Comparison of ENCODE assay signal across 11 cellular contexts in genomic region chr17:7019406-7019805, GRCh38. TPM values are rescaled to one million over a fixed set of nuclear protein-coding genes. Genes with fewer than 3 reads are reported as not detected.
DNase-seq lines count a peak whose midpoint lies in the region; ATAC-seq, FAIRE-seq and TF ChIP-seq lines count a peak whose summit lies in the region.
"Had no signal": no experiment of that assay in that cellular context is flagged by ENCODE, and none has a peak within 500 bp of the region (broad histone marks: within the 10 kb centered on the region; RNA-seq: fewer than 3 reads in every experiment).

No MANE protein-coding gene starts in this region.

- H3K36me3 Mint-ChIP-seq in Calu3 (ENCODE audit: insufficient read depth, unreplicated experiment) = peaks cover 40% of the 10 kb centered on the region
- H3K36me3 Mint-ChIP-seq in activated CD4-positive, alpha-beta T cell treated with anti-CD3 and anti-CD28 coated beads, Interleukin-2, amount 10 ng/mL, durations not matched to agents 24 days and 14 days (ENCODE audit: low read depth) = peaks cover 19% of the 10 kb centered on the region

- no peak for TF ChIP-seq POLR2A in adrenal gland (IDR thresholded peaks at IDR 0.05)

- H3K27me3 ChIP-seq in adrenal gland (no peaks in the 10 kb centered on the region), iPS-18a (ENCODE audit: control insufficient read depth, insufficient read depth, low read length) (peaks cover 32% of the 10 kb centered on the region)

- no peaks in the 10 kb centered on the region for H3K9me3 ChIP-seq in adrenal gland (replicated peaks in 1 of 3)
- H3K9me3 ChIP-seq in iPS-18a (ENCODE audit: control insufficient read depth, low read depth, low read length) = no peaks in the 10 kb centered on the region

- no peak overlapping the region for H3K27ac Mint-ChIP-seq in Calu3 (ENCODE audit: unreplicated experiment)
- H3K27ac Mint-ChIP-seq in activated CD4-positive, alpha-beta T cell treated with anti-CD3 and anti-CD28 coated beads, Interleukin-2, amount 10 ng/mL, durations not matched to agents 24 days and 14 days = no peak overlapping the region

- peaks cover 23% of the 10 kb centered on the region for H3K27me3 Mint-ChIP-seq in Calu3 (ENCODE audit: unreplicated experiment)
- no peaks in the 10 kb centered on the region for H3K27me3 Mint-ChIP-seq in activated CD4-positive, alpha-beta T cell treated with anti-CD3 and anti-CD28 coated beads, Interleukin-2, amount 10 ng/mL, durations not matched to agents 24 days and 14 days

- no TSS peak for BruUV-seq in Calu3 (replicated peaks; lab: Mats Ljungman, UMichigan)

- H3K36me3 ChIP-seq in adrenal gland (replicated peaks in 1 of 2) = no peaks in the 10 kb centered on the region
- peaks cover 11% of the 10 kb centered on the region for H3K36me3 ChIP-seq in iPS-18a (ENCODE audit: control insufficient read depth, low read depth, low read length)

- peak overlapping the region; percentile 22 to 69 (median 51) for H3K4me3 ChIP-seq in adrenal gland
- H3K4me3 ChIP-seq in iPS-18a (ENCODE audit: low read length) = peak overlapping the region; percentile 43
- H3K4me3 ChIP-seq in skeletal muscle cell (ENCODE audit: low read depth, low read length) = peak overlapping the region; percentile 42

- H3K9me3 Mint-ChIP-seq in Calu3 (ENCODE audit: low read depth, unreplicated experiment) = no peaks in the 10 kb centered on the region
- H3K9me3 Mint-ChIP-seq in activated CD4-positive, alpha-beta T cell treated with anti-CD3 and anti-CD28 coated beads, Interleukin-2, amount 10 ng/mL, durations not matched to agents 24 days and 14 days = no peaks in the 10 kb centered on the region
- H3K9me3 Mint-ChIP-seq: activated naive CD4-positive, alpha-beta T cell treated with anti-CD3 and anti-CD28 coated beads, Interleukin-2, amount 50 U/mL, for 72 hours had no signal

- DNase-seq in Calu3 (no peak), adrenal gland (peak in 1 of 7 donors; percentile 23), skeletal muscle cell (ENCODE audit: low read depth) (no peak), urothelium cell line (ENCODE audit: low spot score) (no peak), retina (no peak)
- no peak for DNase-seq in activated CD4-positive, alpha-beta T cell treated with anti-CD3 and anti-CD28 coated beads, Interleukin-2, amount 10 ng/mL, durations not matched to agents 24 days and 14 days
- DNase-seq: KBM-7, NCI-H526 treated with DMSO at 0.1 percent for 48 hours had no signal

- peak overlapping the region; percentile 19 to 99 (median 91) for H3K27ac ChIP-seq in adrenal gland
- H3K27ac ChIP-seq in iPS-18a (ENCODE audit: low read length) = no peak overlapping the region

- CTCF ChIA-PET in Calu3 (lab: Charles Lee) = no interaction called here

- peak overlapping the region; percentile 59 for H3K4me3 Mint-ChIP-seq in Calu3 (ENCODE audit: low read depth, unreplicated experiment)
- H3K4me3 Mint-ChIP-seq in activated CD4-positive, alpha-beta T cell treated with anti-CD3 and anti-CD28 coated beads, Interleukin-2, amount 10 ng/mL, durations not matched to agents 24 days and 14 days = no peak overlapping the region

- FAIRE-seq in urothelium cell line (lab: Jason Lieb, UNC) = no peak

- WGBS in adrenal gland, 4 donors = 16 to 36% (median 28%) methylated on average over 4 to 11 of the region's 11 CpGs

- no peak for ATAC-seq in HG03442 (IDR thresholded peaks at IDR 0.05; ENCODE audit: unreplicated experiment)
- ATAC-seq: activated naive CD4-positive, alpha-beta T cell treated with anti-CD3 and anti-CD28 coated beads, Interleukin-2, amount 50 U/mL, for 72 hours had no signal

- intact Hi-C loops in Calu3 (cut with micrococcal nuclease; ENCODE audit: unreplicated experiment) = no loop called here
- intact Hi-C loops in adrenal gland (cut with DNase I) = no loop called here
- intact Hi-C loops in activated CD4-positive, alpha-beta T cell treated with anti-CD3 and anti-CD28 coated beads, Interleukin-2, amount 10 ng/mL, durations not matched to agents 24 days and 14 days (cut with micrococcal nuclease) = loop anchor here (10.0 kb wide), 1 partner anchor 265 kb away; the partner anchor contains the start of gene XAF1

- H3K4me1 ChIP-seq in adrenal gland (replicated peaks in 1 of 2) (peaks cover 27 to 34% of the 10 kb centered on the region in 2 donors), iPS-18a (ENCODE audit: control insufficient read depth, low read depth, low read length) (peaks cover 4% of the 10 kb centered on the region)

- TF ChIP-seq CTCF in Calu3 (IDR thresholded peaks at IDR 0.05; ENCODE audit: unreplicated experiment) (no peak), adrenal gland (IDR thresholded peaks at IDR 0.05) (no peak)

- H3K4me1 Mint-ChIP-seq in Calu3 (ENCODE audit: low read depth, unreplicated experiment) = no peaks in the 10 kb centered on the region
- peaks cover 83% of the 10 kb centered on the region for H3K4me1 Mint-ChIP-seq in activated CD4-positive, alpha-beta T cell treated with anti-CD3 and anti-CD28 coated beads, Interleukin-2, amount 10 ng/mL, durations not matched to agents 24 days and 14 days

- peak overlapping the region; percentile 52 for H3K9ac ChIP-seq in iPS-18a (ENCODE audit: low read length)

RNA-seq across cellular contexts. Expression of gene BCL6B, which starts 3.4 kb away (rescaled TPM):
- total RNA-seq in Calu3 (2022) (not detected in 2 replicates), adrenal gland (10 to 100 TPM in 3 of 8 donors, 1 to 10 TPM in 5; 2.9 to 17.0 (median 8.8) TPM)
- polyA plus RNA-seq in adrenal gland = 10 to 100 TPM in 1 of 3 donors, 1 to 10 TPM in 2; 3.2 to 14.2 (median 9.3) TPM
- 0.90 and 0.91 TPM in 2 replicates for total RNA-seq in activated CD4-positive, alpha-beta T cell treated with anti-CD3 and anti-CD28 coated beads, Interleukin-2, amount 10 ng/mL, durations not matched to agents 24 days and 14 days

RNA-seq across cellular contexts. Expression of gene RNASEK, which starts 7.0 kb away (rescaled TPM):
- total RNA-seq in Calu3 (2022) (120 and 124 TPM in 2 replicates), adrenal gland (100 to 1,000 TPM; 206 to 799 (median 570) TPM)
- 100 to 1,000 TPM; 363 to 770 (median 435) TPM for polyA plus RNA-seq in adrenal gland
- 128 and 131 TPM in 2 replicates for total RNA-seq in activated CD4-positive, alpha-beta T cell treated with anti-CD3 and anti-CD28 coated beads, Interleukin-2, amount 10 ng/mL, durations not matched to agents 24 days and 14 days

RNA-seq across cellular contexts. Expression of gene SLC16A13, which starts 16.4 kb away (rescaled TPM):
- total RNA-seq in Calu3 (2022) (10.4 and 11.6 TPM in 2 replicates), adrenal gland (1 to 10 TPM in 7 of 8 donors, under 1 TPM in 1; 0.97 to 3.2 (median 2.3) TPM)
- 1 to 10 TPM in 2 of 3 donors, under 1 TPM in 1; 0.84 to 3.1 (median 1.3) TPM for polyA plus RNA-seq in adrenal gland
- 12.4 and 13.5 TPM in 2 replicates for total RNA-seq in activated CD4-positive, alpha-beta T cell treated with anti-CD3 and anti-CD28 coated beads, Interleukin-2, amount 10 ng/mL, durations not matched to agents 24 days and 14 days

RNA-seq across cellular contexts. Expression of gene ALOX12, which starts 23.6 kb away (rescaled TPM):
- not detected in 2 replicates for total RNA-seq in Calu3 (2022)
- under 1 TPM in 1 of 8 donors, not detected in 7; 0.23 TPM for total RNA-seq in adrenal gland
- under 1 TPM in 1 of 3 donors, not detected in 2; 0.16 TPM for polyA plus RNA-seq in adrenal gland
- total RNA-seq in activated CD4-positive, alpha-beta T cell treated with anti-CD3 and anti-CD28 coated beads, Interleukin-2, amount 10 ng/mL, durations not matched to agents 24 days and 14 days = not detected in 2 replicates
- total RNA-seq: activated naive CD4-positive, alpha-beta T cell treated with anti-CD3 and anti-CD28 coated beads, Interleukin-2, amount 50 U/mL, for 72 hours had no signal

RNA-seq across cellular contexts. Expression of gene SLC16A11, which starts 24.5 kb away (rescaled TPM):
- total RNA-seq in Calu3 (2022) (not detected in 2 replicates), adrenal gland (1 to 10 TPM in 2 of 8 donors, under 1 TPM in 4, not detected in 2; 0.18 to 1.1 (median 0.62) TPM)
- polyA plus RNA-seq in adrenal gland = 1 to 10 TPM in 2 of 3 donors, not detected in 1; 1.1 to 3.0 TPM
- 0.16 and 0.40 TPM in 2 replicates for total RNA-seq in activated CD4-positive, alpha-beta T cell treated with anti-CD3 and anti-CD28 coated beads, Interleukin-2, amount 10 ng/mL, durations not matched to agents 24 days and 14 days
